In the genomic region with DNA sequence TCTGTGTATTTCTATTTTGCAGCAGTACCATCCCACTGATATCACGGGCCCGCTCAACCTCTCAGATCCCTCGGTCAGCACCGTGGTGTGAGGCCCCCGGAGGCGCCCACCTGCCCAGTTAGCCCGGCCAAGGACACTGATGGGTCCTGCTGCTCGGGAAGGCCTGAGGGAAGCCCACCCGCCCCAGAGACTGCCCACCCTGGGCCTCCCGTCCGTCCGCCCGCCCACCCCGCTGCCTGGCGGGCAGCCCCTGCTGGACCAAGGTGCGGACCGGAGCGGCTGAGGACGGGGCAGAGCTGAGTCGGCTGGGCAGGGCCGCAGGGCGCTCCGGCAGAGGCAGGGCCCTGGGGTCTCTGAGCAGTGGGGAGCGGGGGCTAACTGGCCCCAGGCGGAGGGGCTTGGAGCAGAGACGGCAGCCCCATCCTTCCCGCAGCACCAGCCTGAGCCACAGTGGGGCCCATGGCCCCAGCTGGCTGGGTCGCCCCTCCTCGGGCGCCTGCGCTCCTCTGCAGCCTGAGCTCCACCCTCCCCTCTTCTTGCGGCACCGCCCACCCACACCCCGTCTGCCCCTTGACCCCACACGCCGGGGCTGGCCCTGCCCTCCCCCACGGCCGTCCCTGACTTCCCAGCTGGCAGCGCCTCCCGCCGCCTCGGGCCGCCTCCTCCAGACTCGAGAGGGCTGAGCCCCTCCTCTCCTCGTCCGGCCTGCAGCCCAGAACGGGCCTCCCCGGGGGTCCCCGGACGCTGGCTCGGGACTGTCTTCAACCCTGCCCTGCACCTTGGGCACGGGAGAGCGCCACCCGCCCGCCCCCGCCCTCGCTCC, we compare ENCODE assay signal across 1 cellular context.
TF ChIP-seq lines count a peak whose summit lies in the region.

No MANE protein-coding gene starts in this region.

TF ChIP-seq in HEK293, 187 proteins besides CTCF, POLR2A, EP300 and RAD21 (continued from another document and continues in another):
- TF ChIP-seq, protein P1, sequence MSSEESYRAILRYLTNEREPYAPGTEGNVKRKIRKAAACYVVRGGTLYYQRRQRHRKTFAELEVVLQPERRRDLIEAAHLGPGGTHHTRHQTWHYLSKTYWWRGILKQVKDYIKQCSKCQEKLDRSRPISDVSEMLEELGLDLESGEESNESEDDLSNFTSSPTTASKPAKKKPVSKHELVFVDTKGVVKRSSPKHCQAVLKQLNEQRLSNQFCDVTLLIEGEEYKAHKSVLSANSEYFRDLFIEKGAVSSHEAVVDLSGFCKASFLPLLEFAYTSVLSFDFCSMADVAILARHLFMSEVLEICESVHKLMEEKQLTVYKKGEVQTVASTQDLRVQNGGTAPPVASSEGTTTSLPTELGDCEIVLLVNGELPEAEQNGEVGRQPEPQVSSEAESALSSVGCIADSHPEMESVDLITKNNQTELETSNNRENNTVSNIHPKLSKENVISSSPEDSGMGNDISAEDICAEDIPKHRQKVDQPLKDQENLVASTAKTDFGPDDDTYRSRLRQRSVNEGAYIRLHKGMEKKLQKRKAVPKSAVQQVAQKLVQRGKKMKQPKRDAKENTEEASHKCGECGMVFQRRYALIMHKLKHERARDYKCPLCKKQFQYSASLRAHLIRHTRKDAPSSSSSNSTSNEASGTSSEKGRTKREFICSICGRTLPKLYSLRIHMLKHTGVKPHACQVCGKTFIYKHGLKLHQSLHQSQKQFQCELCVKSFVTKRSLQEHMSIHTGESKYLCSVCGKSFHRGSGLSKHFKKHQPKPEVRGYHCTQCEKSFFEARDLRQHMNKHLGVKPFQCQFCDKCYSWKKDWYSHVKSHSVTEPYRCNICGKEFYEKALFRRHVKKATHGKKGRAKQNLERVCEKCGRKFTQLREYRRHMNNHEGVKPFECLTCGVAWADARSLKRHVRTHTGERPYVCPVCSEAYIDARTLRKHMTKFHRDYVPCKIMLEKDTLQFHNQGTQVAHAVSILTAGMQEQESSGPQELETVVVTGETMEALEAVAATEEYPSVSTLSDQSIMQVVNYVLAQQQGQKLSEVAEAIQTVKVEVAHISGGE (tag by site-specific recombination; conservative IDR thresholded peaks at IDR 0.05; ENCODE audit: low read depth): no peak
- no peak for TF ChIP-seq ZNF621 (tag by site-specific recombination; IDR thresholded peaks at IDR 0.05)
- TF ChIP-seq ZNF266 (tag by site-specific recombination; IDR thresholded peaks at IDR 0.05; ENCODE audit: low read depth): no peak
- TF ChIP-seq ZNF366 (tag by site-specific recombination; conservative IDR thresholded peaks at IDR 0.05): no peak
- TF ChIP-seq, protein P2, sequence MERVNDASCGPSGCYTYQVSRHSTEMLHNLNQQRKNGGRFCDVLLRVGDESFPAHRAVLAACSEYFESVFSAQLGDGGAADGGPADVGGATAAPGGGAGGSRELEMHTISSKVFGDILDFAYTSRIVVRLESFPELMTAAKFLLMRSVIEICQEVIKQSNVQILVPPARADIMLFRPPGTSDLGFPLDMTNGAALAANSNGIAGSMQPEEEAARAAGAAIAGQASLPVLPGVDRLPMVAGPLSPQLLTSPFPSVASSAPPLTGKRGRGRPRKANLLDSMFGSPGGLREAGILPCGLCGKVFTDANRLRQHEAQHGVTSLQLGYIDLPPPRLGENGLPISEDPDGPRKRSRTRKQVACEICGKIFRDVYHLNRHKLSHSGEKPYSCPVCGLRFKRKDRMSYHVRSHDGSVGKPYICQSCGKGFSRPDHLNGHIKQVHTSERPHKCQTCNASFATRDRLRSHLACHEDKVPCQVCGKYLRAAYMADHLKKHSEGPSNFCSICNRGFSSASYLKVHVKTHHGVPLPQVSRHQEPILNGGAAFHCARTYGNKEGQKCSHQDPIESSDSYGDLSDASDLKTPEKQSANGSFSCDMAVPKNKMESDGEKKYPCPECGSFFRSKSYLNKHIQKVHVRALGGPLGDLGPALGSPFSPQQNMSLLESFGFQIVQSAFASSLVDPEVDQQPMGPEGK (tag by site-specific recombination; IDR thresholded peaks at IDR 0.05): peak; percentile 81
- TF ChIP-seq KLF7 (tag by site-specific recombination; IDR thresholded peaks at IDR 0.05; ENCODE audit: borderline replicate concordance): peak; percentile 52; the same call in 1 of the 2 replicates
- no peak for TF ChIP-seq REPIN1 (tag by site-specific recombination; IDR thresholded peaks at IDR 0.05; ENCODE audit: low read depth)
- TF ChIP-seq ZEB2 (tag by site-specific recombination; IDR thresholded peaks at IDR 0.05): no peak
- TF ChIP-seq ZNF354C (tag by site-specific recombination; IDR thresholded peaks at IDR 0.05; ENCODE audit: borderline replicate concordance, low read depth): no peak
- no peak for TF ChIP-seq ZSCAN23 (tag by site-specific recombination; IDR thresholded peaks at IDR 0.05)
- TF ChIP-seq ZNF510 (tag by site-specific recombination; IDR thresholded peaks at IDR 0.05; ENCODE audit: insufficient replicate concordance): no peak
- no peak for TF ChIP-seq ZNF76 (tag by site-specific recombination; IDR thresholded peaks at IDR 0.05; ENCODE audit: borderline replicate concordance, low read depth)
- TF ChIP-seq, protein P3, sequence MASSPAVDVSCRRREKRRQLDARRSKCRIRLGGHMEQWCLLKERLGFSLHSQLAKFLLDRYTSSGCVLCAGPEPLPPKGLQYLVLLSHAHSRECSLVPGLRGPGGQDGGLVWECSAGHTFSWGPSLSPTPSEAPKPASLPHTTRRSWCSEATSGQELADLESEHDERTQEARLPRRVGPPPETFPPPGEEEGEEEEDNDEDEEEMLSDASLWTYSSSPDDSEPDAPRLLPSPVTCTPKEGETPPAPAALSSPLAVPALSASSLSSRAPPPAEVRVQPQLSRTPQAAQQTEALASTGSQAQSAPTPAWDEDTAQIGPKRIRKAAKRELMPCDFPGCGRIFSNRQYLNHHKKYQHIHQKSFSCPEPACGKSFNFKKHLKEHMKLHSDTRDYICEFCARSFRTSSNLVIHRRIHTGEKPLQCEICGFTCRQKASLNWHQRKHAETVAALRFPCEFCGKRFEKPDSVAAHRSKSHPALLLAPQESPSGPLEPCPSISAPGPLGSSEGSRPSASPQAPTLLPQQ (tag by site-specific recombination; IDR thresholded peaks at IDR 0.05): peak; percentile 91
- TF ChIP-seq ZXDB (tag by site-specific recombination; IDR thresholded peaks at IDR 0.05): no peak
- TF ChIP-seq YY1 (tag by site-specific recombination; IDR thresholded peaks at IDR 0.05): no peak
- TF ChIP-seq ZNF140 (tag by site-specific recombination; IDR thresholded peaks at IDR 0.05): no peak
- TF ChIP-seq, protein P4, sequence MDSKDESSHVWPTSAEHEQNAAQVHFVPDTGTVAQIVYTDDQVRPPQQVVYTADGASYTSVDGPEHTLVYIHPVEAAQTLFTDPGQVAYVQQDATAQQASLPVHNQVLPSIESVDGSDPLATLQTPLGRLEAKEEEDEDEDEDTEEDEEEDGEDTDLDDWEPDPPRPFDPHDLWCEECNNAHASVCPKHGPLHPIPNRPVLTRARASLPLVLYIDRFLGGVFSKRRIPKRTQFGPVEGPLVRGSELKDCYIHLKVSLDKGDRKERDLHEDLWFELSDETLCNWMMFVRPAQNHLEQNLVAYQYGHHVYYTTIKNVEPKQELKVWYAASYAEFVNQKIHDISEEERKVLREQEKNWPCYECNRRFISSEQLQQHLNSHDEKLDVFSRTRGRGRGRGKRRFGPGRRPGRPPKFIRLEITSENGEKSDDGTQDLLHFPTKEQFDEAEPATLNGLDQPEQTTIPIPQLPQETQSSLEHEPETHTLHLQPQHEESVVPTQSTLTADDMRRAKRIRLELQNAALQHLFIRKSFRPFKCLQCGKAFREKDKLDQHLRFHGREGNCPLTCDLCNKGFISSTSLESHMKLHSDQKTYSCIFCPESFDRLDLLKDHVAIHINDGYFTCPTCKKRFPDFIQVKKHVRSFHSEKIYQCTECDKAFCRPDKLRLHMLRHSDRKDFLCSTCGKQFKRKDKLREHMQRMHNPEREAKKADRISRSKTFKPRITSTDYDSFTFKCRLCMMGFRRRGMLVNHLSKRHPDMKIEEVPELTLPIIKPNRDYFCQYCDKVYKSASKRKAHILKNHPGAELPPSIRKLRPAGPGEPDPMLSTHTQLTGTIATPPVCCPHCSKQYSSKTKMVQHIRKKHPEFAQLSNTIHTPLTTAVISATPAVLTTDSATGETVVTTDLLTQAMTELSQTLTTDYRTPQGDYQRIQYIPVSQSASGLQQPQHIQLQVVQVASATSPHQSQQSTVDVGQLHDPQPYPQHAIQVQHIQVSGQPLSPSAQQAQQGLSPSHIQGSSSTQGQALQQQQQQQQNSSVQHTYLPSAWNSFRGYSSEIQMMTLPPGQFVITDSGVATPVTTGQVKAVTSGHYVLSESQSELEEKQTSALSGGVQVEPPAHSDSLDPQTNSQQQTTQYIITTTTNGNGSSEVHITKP (tag by site-specific recombination; IDR thresholded peaks at IDR 0.05): no peak
- TF ChIP-seq ZBTB1 (tag by site-specific recombination; IDR thresholded peaks at IDR 0.05): no peak
- no peak for TF ChIP-seq ZBTB48 (tag by site-specific recombination; IDR thresholded peaks at IDR 0.05)
- TF ChIP-seq ZNF391 (tag by site-specific recombination; IDR thresholded peaks at IDR 0.05; ENCODE audit: borderline replicate concordance, low read depth): 0 out of 2 replicates have a peak, but pooled peaks have one; percentile 35
- TF ChIP-seq ZNF223 (tag by site-specific recombination; IDR thresholded peaks at IDR 0.05): no peak
- no peak for TF ChIP-seq ZNF10 (tag by site-specific recombination; IDR thresholded peaks at IDR 0.05)
- no peak for TF ChIP-seq ZNF157 (tag by site-specific recombination; IDR thresholded peaks at IDR 0.05)
- no peak for TF ChIP-seq ZSCAN16 (tag by site-specific recombination; IDR thresholded peaks at IDR 0.05)
- TF ChIP-seq GFI1B (tag by site-specific recombination; IDR thresholded peaks at IDR 0.05): no peak
- TF ChIP-seq ZNF335 (tag by site-specific recombination; conservative IDR thresholded peaks at IDR 0.05): peak; percentile 61
- TF ChIP-seq GLIS1 (tag by site-specific recombination; IDR thresholded peaks at IDR 0.05): peak; percentile 89
- no peak for TF ChIP-seq ZNF211 (tag by site-specific recombination; IDR thresholded peaks at IDR 0.05; ENCODE audit: low read depth)
- TF ChIP-seq HOXD13 (CRISPR knock-in tag; IDR thresholded peaks at IDR 0.05; ENCODE audit: borderline replicate concordance): no peak
- TF ChIP-seq ZNF785 (tag by site-specific recombination; IDR thresholded peaks at IDR 0.05): no peak
- TF ChIP-seq ZFP41 (tag by site-specific recombination; IDR thresholded peaks at IDR 0.05; ENCODE audit: borderline replicate concordance): no peak
- no peak for TF ChIP-seq YY2 (tag by site-specific recombination; IDR thresholded peaks at IDR 0.05)
- peak; percentile 13; the same call in 1 of the 2 replicates for TF ChIP-seq ZNF341 (tag by site-specific recombination; IDR thresholded peaks at IDR 0.05; ENCODE audit: low read depth)
- TF ChIP-seq MYNN (tag by site-specific recombination; IDR thresholded peaks at IDR 0.05; ENCODE audit: borderline replicate concordance): no peak
- TF ChIP-seq ZNF629 (tag by site-specific recombination; IDR thresholded peaks at IDR 0.05): no peak
- no peak for TF ChIP-seq ZNF2 (tag by site-specific recombination; IDR thresholded peaks at IDR 0.05)
- TF ChIP-seq PRDM1 (tag by site-specific recombination; IDR thresholded peaks at IDR 0.05): no peak
- TF ChIP-seq, protein P5, sequence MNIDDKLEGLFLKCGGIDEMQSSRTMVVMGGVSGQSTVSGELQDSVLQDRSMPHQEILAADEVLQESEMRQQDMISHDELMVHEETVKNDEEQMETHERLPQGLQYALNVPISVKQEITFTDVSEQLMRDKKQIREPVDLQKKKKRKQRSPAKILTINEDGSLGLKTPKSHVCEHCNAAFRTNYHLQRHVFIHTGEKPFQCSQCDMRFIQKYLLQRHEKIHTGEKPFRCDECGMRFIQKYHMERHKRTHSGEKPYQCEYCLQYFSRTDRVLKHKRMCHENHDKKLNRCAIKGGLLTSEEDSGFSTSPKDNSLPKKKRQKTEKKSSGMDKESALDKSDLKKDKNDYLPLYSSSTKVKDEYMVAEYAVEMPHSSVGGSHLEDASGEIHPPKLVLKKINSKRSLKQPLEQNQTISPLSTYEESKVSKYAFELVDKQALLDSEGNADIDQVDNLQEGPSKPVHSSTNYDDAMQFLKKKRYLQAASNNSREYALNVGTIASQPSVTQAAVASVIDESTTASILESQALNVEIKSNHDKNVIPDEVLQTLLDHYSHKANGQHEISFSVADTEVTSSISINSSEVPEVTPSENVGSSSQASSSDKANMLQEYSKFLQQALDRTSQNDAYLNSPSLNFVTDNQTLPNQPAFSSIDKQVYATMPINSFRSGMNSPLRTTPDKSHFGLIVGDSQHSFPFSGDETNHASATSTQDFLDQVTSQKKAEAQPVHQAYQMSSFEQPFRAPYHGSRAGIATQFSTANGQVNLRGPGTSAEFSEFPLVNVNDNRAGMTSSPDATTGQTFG (tag by site-specific recombination; IDR thresholded peaks at IDR 0.05; ENCODE audit: borderline replicate concordance): no peak
- no peak for TF ChIP-seq ZNF707 (tag by site-specific recombination; IDR thresholded peaks at IDR 0.05)
- no peak for TF ChIP-seq SETDB1 (IDR thresholded peaks at IDR 0.05; ENCODE audit: insufficient read length, low read length)
- TF ChIP-seq ZNF610 (tag by site-specific recombination; IDR thresholded peaks at IDR 0.05; ENCODE audit: borderline replicate concordance): no peak
- no peak for TF ChIP-seq OVOL3 (tag by site-specific recombination; IDR thresholded peaks at IDR 0.05)
- TF ChIP-seq HOXA7 (CRISPR knock-in tag; IDR thresholded peaks at IDR 0.05; ENCODE audit: borderline replicate concordance): no peak
- TF ChIP-seq ZNF114 (tag by site-specific recombination; IDR thresholded peaks at IDR 0.05): no peak
- no peak for TF ChIP-seq ZNF174 (tag by site-specific recombination; IDR thresholded peaks at IDR 0.05)
- no peak for TF ChIP-seq GLI4 (tag by site-specific recombination; IDR thresholded peaks at IDR 0.05)
- no peak for TF ChIP-seq ZNF423 (tag by site-specific recombination; IDR thresholded peaks at IDR 0.05)
- no peak for TF ChIP-seq ZNF169 (tag by site-specific recombination; IDR thresholded peaks at IDR 0.05)
- TF ChIP-seq, protein P6, sequence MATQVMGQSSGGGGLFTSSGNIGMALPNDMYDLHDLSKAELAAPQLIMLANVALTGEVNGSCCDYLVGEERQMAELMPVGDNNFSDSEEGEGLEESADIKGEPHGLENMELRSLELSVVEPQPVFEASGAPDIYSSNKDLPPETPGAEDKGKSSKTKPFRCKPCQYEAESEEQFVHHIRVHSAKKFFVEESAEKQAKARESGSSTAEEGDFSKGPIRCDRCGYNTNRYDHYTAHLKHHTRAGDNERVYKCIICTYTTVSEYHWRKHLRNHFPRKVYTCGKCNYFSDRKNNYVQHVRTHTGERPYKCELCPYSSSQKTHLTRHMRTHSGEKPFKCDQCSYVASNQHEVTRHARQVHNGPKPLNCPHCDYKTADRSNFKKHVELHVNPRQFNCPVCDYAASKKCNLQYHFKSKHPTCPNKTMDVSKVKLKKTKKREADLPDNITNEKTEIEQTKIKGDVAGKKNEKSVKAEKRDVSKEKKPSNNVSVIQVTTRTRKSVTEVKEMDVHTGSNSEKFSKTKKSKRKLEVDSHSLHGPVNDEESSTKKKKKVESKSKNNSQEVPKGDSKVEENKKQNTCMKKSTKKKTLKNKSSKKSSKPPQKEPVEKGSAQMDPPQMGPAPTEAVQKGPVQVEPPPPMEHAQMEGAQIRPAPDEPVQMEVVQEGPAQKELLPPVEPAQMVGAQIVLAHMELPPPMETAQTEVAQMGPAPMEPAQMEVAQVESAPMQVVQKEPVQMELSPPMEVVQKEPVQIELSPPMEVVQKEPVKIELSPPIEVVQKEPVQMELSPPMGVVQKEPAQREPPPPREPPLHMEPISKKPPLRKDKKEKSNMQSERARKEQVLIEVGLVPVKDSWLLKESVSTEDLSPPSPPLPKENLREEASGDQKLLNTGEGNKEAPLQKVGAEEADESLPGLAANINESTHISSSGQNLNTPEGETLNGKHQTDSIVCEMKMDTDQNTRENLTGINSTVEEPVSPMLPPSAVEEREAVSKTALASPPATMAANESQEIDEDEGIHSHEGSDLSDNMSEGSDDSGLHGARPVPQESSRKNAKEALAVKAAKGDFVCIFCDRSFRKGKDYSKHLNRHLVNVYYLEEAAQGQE (tag by site-specific recombination; IDR thresholded peaks at IDR 0.05): no peak
